ENCODE assay signal across 12 cellular contexts in the genomic region with DNA sequence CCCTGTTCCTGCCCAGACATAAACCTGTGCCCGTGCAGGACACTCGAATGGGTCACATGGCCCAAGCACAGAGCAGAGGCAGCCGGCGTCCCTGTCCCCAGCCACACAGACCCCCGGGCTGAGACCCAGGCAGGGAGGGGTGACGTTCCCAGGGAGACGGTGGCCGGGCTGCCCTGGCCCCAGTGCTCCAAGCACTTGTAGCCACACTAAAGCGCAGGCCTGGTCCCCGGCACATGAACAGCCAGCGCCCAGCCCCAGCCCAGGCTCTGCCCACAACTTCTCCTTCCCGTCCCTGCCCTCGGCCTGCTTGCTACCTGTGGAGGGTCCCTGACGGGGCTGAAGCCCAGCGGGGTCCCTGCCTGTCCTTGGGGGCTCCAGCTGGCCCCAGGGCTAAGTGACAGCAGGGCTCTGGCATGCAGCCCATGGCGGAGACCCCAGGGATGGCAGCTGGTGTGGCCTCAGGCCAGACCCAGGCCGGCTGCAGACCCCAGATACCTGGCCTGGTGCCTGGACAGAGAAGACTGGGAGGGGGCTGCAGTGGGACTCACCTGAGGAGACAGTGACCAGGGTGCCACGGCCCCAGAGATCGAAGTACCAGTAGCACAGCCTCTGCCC.
DNase-seq lines count a peak whose midpoint lies in the region; ATAC-seq, FAIRE-seq and TF ChIP-seq lines count a peak whose summit lies in the region.
"Had no signal": no experiment of that assay in that cellular context is flagged by ENCODE, and none has a peak within 500 bp of the region (broad histone marks: within the 10 kb centered on the region; RNA-seq: fewer than 3 reads in every experiment).

No MANE protein-coding gene starts in this region.

- no peak overlapping the region for H3K4me3 Mint-ChIP-seq in T-helper 2 cell treated with Interferon-gamma antibody and Interleukin-4, amounts not matched to agents 5 μg/mL and 100 μg/mL, for 36 hours
- H3K4me3 Mint-ChIP-seq in T-helper 17 cell: no peak overlapping the region
- H3K4me3 Mint-ChIP-seq in stimulated activated memory B cell treated with anti-CD40 and anti-IgM and Interleukin-4, amounts not matched to agents 10 μg/mL and 1 μg/mL and 100 μg/mL, for 72 hours: peak overlapping the region; percentile 96
- H3K4me3 Mint-ChIP-seq: dendritic cell treated with granulocyte-macrophage colony-stimulating factor and Interleukin-4, amounts not matched to agents 40 ng/mL and 50 ng/mL, for 4 days had no signal

- no peaks in the 10 kb centered on the region for H3K9me3 ChIP-seq in T-helper 17 cell (ENCODE audit: control insufficient read depth, low read length, poor library complexity, severe bottlenecking)
- no peaks in the 10 kb centered on the region for H3K9me3 ChIP-seq in kidney (ENCODE audit: control insufficient read depth in 1 of 2, low read length in 2 of 2)

- H3K36me3 Mint-ChIP-seq in T-helper 2 cell treated with Interferon-gamma antibody and Interleukin-4, amounts not matched to agents 5 μg/mL and 100 μg/mL, for 36 hours (ENCODE audit: low read depth): no peaks in the 10 kb centered on the region
- no peaks in the 10 kb centered on the region for H3K36me3 Mint-ChIP-seq in T-helper 17 cell (ENCODE audit: low read depth)
- peaks cover 42% of the 10 kb centered on the region for H3K36me3 Mint-ChIP-seq in stimulated activated memory B cell treated with anti-CD40 and anti-IgM and Interleukin-4, amounts not matched to agents 10 μg/mL and 1 μg/mL and 100 μg/mL, for 72 hours

- H3K4me1 Mint-ChIP-seq in T-helper 2 cell treated with Interferon-gamma antibody and Interleukin-4, amounts not matched to agents 5 μg/mL and 100 μg/mL, for 36 hours (ENCODE audit: low read depth): peaks cover 39% of the 10 kb centered on the region
- H3K4me1 Mint-ChIP-seq in T-helper 17 cell: peaks cover 4% of the 10 kb centered on the region
- no peaks in the 10 kb centered on the region for H3K4me1 Mint-ChIP-seq in stimulated activated memory B cell treated with anti-CD40 and anti-IgM and Interleukin-4, amounts not matched to agents 10 μg/mL and 1 μg/mL and 100 μg/mL, for 72 hours

- H3K27me3 Mint-ChIP-seq in T-helper 2 cell treated with Interferon-gamma antibody and Interleukin-4, amounts not matched to agents 5 μg/mL and 100 μg/mL, for 36 hours (ENCODE audit: low read depth): peaks cover 15% of the 10 kb centered on the region
- peaks cover 30% of the 10 kb centered on the region for H3K27me3 Mint-ChIP-seq in T-helper 17 cell
- no peaks in the 10 kb centered on the region for H3K27me3 Mint-ChIP-seq in stimulated activated memory B cell treated with anti-CD40 and anti-IgM and Interleukin-4, amounts not matched to agents 10 μg/mL and 1 μg/mL and 100 μg/mL, for 72 hours

- peak in 3 of 5 experiments; percentile 0 to 8 (median 3) for DNase-seq in T-helper 2 cell
- DNase-seq in T-helper 2 cell treated with Interferon-gamma antibody and Interleukin-4, amounts not matched to agents 5 μg/mL and 100 μg/mL, for 36 hours (ENCODE audit: low spot score): no peak
- peak in 2 of 3 donors; percentile 5 to 7 for DNase-seq in T-helper 17 cell
- peak; percentile 60 for DNase-seq in kidney
- DNase-seq in KBM-7: no peak
- DNase-seq in amygdala (lab: John Stamatoyannopoulos, UW): no peak
- DNase-seq: 8988T, COR-L47, NCI-H2029 had no signal

- FAIRE-seq in kidney (lab: Jason Lieb, UNC): no peak

- in situ Hi-C loops in KBM-7 (cut with MboI; ENCODE audit: low pct_unique_long_range_greater_than_20kb, low sequenced_read_pairs): no loop called here

- H3K4me3 ChIP-seq in kidney (ENCODE audit: low read length in 2 of 2): no peak overlapping the region

- H3K4me1 ChIP-seq in kidney (ENCODE audit: control insufficient read depth in 1 of 2, insufficient read depth in 1 of 2, low read depth in 1 of 2, low read length in 2 of 2): no peaks in the 10 kb centered on the region

- no peak overlapping the region for H3K27ac Mint-ChIP-seq in T-helper 2 cell treated with Interferon-gamma antibody and Interleukin-4, amounts not matched to agents 5 μg/mL and 100 μg/mL, for 36 hours
- no peak overlapping the region for H3K27ac Mint-ChIP-seq in T-helper 17 cell
- peak overlapping the region; percentile 100 for H3K27ac Mint-ChIP-seq in stimulated activated memory B cell treated with anti-CD40 and anti-IgM and Interleukin-4, amounts not matched to agents 10 μg/mL and 1 μg/mL and 100 μg/mL, for 72 hours
- H3K27ac Mint-ChIP-seq: dendritic cell treated with granulocyte-macrophage colony-stimulating factor and Interleukin-4, amounts not matched to agents 40 ng/mL and 50 ng/mL, for 4 days had no signal

- no peaks in the 10 kb centered on the region for H3K36me3 ChIP-seq in kidney (ENCODE audit: control insufficient read depth in 1 of 2, insufficient read depth in 2 of 2, low read length in 2 of 2)

- H3K27ac ChIP-seq in kidney (ENCODE audit: low read depth in 2 of 2, low read length in 2 of 2): no peak overlapping the region

- TF ChIP-seq CTCF in kidney (IDR thresholded peaks at IDR 0.05; ENCODE audit: borderline replicate concordance, extremely low read depth, insufficient read depth): no peak

- no peaks in the 10 kb centered on the region for H3K9me3 Mint-ChIP-seq in T-helper 2 cell treated with Interferon-gamma antibody and Interleukin-4, amounts not matched to agents 5 μg/mL and 100 μg/mL, for 36 hours
- no peaks in the 10 kb centered on the region for H3K9me3 Mint-ChIP-seq in stimulated activated memory B cell treated with anti-CD40 and anti-IgM and Interleukin-4, amounts not matched to agents 10 μg/mL and 1 μg/mL and 100 μg/mL, for 72 hours
- H3K9me3 Mint-ChIP-seq: dendritic cell treated with granulocyte-macrophage colony-stimulating factor and Interleukin-4, amounts not matched to agents 40 ng/mL and 50 ng/mL, for 4 days had no signal

- intact Hi-C loops in kidney (cut with DNase I): no loop called here

- ATAC-seq in T-helper 17 cell (no peak), HG02571 (IDR thresholded peaks at IDR 0.05; ENCODE audit: unreplicated experiment) (no peak)
- no peak for ATAC-seq in stimulated activated memory B cell treated with anti-CD40 and anti-IgM and Interleukin-4, amounts not matched to agents 10 μg/mL and 1 μg/mL and 100 μg/mL, for 72 hours

- H3K9ac ChIP-seq in kidney (ENCODE audit: low read length in 2 of 2): no peak overlapping the region

Comparison
In these comparisons a context has a peak if more than half of its experiments do, and no peak if none do; other contexts are left out.
1. DNase-seq: peak in T-helper 2 cell (3 of 5), T-helper 17 cell (2 of 3) and kidney (single experiment); none in T-helper 2 cell treated with Interferon-gamma antibody and Interleukin-4, amounts not matched to agents 5 μg/mL and 100 μg/mL, for 36 hours (single experiment), KBM-7 (single experiment) and amygdala (0 of 56).